ENCODE assay signal across 9 cellular contexts in the genomic region with DNA sequence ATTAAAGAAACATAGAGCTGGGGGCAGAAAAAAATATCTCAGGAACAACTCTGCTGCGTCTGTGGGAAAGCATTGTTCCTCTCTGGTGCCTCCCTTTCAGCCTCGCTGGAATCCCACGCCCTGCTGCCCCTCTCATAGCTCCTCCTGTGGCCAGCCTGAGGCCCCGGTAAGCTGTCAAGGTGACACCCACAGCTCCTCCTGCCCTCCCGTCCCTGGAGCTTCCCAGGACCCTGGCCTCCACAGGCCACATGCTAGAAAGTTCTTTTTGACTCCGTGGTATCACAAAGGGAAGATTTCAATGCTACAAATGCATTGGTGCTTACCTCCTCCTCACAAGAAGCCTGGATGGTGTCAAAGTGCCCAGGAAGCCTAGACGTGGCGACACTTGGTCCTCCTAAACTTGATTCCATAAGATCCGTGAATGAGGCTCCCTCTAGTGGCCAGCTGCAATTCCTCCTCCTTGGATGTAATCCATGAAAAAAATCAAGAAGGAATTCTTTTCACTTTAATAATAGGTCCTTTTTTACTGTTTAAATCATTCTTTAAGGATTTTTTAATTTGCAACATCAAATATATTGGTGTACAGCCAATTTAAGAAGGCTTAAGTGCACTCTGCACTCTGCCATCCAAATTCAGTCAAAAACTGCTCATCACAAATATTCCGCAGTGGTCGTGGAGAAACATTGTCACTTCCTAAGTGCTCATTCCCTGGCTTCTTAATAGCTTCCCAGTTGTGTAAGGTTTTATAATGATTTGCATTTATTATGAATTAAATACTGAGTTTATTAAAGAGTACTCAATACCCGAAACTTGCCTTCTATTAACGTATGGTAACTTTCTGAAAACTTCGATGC.
DNase-seq lines count a peak whose midpoint lies in the region; ATAC-seq, FAIRE-seq and TF ChIP-seq lines count a peak whose summit lies in the region.
"Had no signal": no experiment of that assay in that cellular context is flagged by ENCODE, and none has a peak within 500 bp of the region (broad histone marks: within the 10 kb centered on the region; RNA-seq: fewer than 3 reads in every experiment).

No MANE protein-coding gene starts in this region.

- peak; percentile 93 for TF ChIP-seq CTCF in Panc1 (IDR thresholded peaks at IDR 0.05)
- TF ChIP-seq CTCF in astrocyte (IDR thresholded peaks at IDR 0.05; ENCODE audit: insufficient read depth, low read depth, low read length): peak; percentile 92

- in situ Hi-C loops in Panc1 (cut with HindIII; ENCODE audit: low pct_unique_long_range_greater_than_20kb, low sequenced_read_pairs): no loop called here

- H3K27me3 Mint-ChIP-seq in astrocyte (ENCODE audit: low read depth, unreplicated experiment): no peaks in the 10 kb centered on the region

- BruUV-seq in Panc1 (replicated peaks; lab: Mats Ljungman, UMichigan): no TSS peak

- no peaks in the 10 kb centered on the region for H3K36me3 Mint-ChIP-seq in astrocyte (ENCODE audit: low read depth, unreplicated experiment)

- no peaks in the 10 kb centered on the region for H3K9me3 ChIP-seq in Panc1 (ENCODE audit: control insufficient read depth, insufficient read depth, low read depth, low read length)
- no peaks in the 10 kb centered on the region for H3K9me3 ChIP-seq in astrocyte (ENCODE audit: insufficient read depth, low read depth, low read length)

- peaks cover 9% of the 10 kb centered on the region for H3K4me1 Mint-ChIP-seq in astrocyte (ENCODE audit: low read depth, unreplicated experiment)

- peak; percentile 80 for DNase-seq in NCI-H1436 (lab: John Stamatoyannopoulos, UW)
- no peak for DNase-seq in NCI-H1436 treated with DMSO at 0.1 percent for 48 hours (lab: John Stamatoyannopoulos, UW)
- DNase-seq in Kasumi-1 (lab: John Stamatoyannopoulos, UW): peak; percentile 52 to 62
- DNase-seq in Panc1 (ENCODE audit: low read depth, low spot score): peak; percentile 35
- DNase-seq in astrocyte (ENCODE audit: low read depth): peak; percentile 39
- DNase-seq in hypothalamus (lab: John Stamatoyannopoulos, UW): peak in 36 of 51 donors; percentile 4 to 75 (median 48)
- DNase-seq in skeletal muscle cell (ENCODE audit: low read depth): peak; percentile 18

- H3K4me3 Mint-ChIP-seq in astrocyte (ENCODE audit: unreplicated experiment): no peak overlapping the region

- intact Hi-C loops in Panc1 (cut with micrococcal nuclease; ENCODE audit: unreplicated experiment): loop anchor here (5.0 to 10.0 kb wide), 3 partner anchors 351 to 984 kb away; a partner anchor contains a TSS

- no peak for FAIRE-seq in astrocyte (lab: Jason Lieb, UNC)
- FAIRE-seq: colon had no signal

- no peaks in the 10 kb centered on the region for H3K79me2 ChIP-seq in astrocyte (ENCODE audit: insufficient read depth, low read length)

- H3K27me3 ChIP-seq in Panc1 (ENCODE audit: control insufficient read depth, insufficient read depth, low read length) (no peaks in the 10 kb centered on the region; the same call in 1 of the 2 replicates), astrocyte (ENCODE audit: insufficient read depth, low read length) (no peaks in the 10 kb centered on the region)

- ATAC-seq in Panc1 (peak; percentile 85; the same call in 1 of the 2 replicates), HG02610 (IDR thresholded peaks at IDR 0.05; ENCODE audit: unreplicated experiment) (no peak)

- no peak overlapping the region for H3K4me2 ChIP-seq in astrocyte (ENCODE audit: low read length)

- H3K4me1 ChIP-seq in Panc1 (ENCODE audit: control insufficient read depth, insufficient read depth, low read length) (no peaks in the 10 kb centered on the region), astrocyte (ENCODE audit: insufficient read depth, low read length) (no peaks in the 10 kb centered on the region)

- no peaks in the 10 kb centered on the region for H4K20me1 ChIP-seq in astrocyte (ENCODE audit: insufficient read depth, low read length)

- H3K27ac ChIP-seq in Panc1 (ENCODE audit: low read length) (no peak overlapping the region), astrocyte (ENCODE audit: low read depth, low read length) (no peak overlapping the region)

- no peak overlapping the region for H3K9ac ChIP-seq in astrocyte (ENCODE audit: low read length)

- POLR2A ChIA-PET in Panc1 (lab: Charles Lee): no interaction called here

- no peak overlapping the region for H2AFZ ChIP-seq in astrocyte (ENCODE audit: low read depth, low read length)

- H3K36me3 ChIP-seq in Panc1 (ENCODE audit: control insufficient read depth, insufficient read depth, low read length) (no peaks in the 10 kb centered on the region), astrocyte (ENCODE audit: insufficient read depth, low read length) (no peaks in the 10 kb centered on the region)

- H3K9me3 Mint-ChIP-seq in astrocyte (ENCODE audit: unreplicated experiment): no peaks in the 10 kb centered on the region

- CTCF ChIA-PET in Panc1 (lab: Charles Lee): interaction anchor here (0.5 kb wide), 2 partner anchors 145 to 981 kb away, joined by 3 to 9 read pairs; no protein-coding TSS in a partner anchor

- H3K27ac Mint-ChIP-seq in astrocyte (ENCODE audit: unreplicated experiment): peak overlapping the region; percentile 49

- no peak overlapping the region for H3K4me3 ChIP-seq in Panc1 (ENCODE audit: low read depth in 2 of 2, low read length in 2 of 2)
- H3K4me3 ChIP-seq in astrocyte (ENCODE audit: insufficient read depth, low read depth, low read length): no peak overlapping the region
- no peak overlapping the region for H3K4me3 ChIP-seq in skeletal muscle cell (ENCODE audit: low read depth, low read length)
